8 cellular contexts compared by ENCODE assay signal in the genomic region with DNA sequence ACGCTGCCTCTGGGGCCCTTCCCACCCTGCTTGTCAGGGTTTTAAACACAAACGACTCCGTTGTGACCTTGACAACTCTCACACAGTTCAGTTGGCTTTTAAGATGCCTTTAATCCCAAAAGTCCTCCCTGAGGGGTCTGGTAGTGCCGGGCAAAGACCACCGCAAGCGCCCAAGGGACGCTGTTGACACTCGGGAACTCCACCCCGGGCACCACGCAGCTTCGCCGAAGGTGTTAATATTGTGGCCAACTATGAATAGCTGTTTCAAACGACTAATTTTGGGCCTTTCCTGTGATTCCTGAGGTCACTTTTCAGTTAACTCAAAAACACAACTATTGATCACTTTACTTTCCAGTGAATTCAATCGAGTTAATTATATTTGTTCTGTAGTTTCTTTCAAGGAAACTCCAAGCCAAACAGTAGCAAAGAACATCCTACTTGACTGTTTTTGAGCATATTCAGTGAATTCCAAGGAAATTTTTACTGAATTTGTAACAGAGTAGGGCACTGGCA. TPM values are rescaled to one million over a fixed set of nuclear protein-coding genes. Genes with fewer than 3 reads are reported as not detected.
DNase-seq lines count a peak whose midpoint lies in the region; ATAC-seq lines count a peak whose summit lies in the region.

No MANE protein-coding gene starts in this region.

- H3K4me1 ChIP-seq in GM23248 (ENCODE audit: insufficient read depth) = 0 out of 2 replicates have a peak, but pooled peaks cover 9% of the 10 kb centered on the region
- peaks cover 15% of the 10 kb centered on the region for H3K4me1 ChIP-seq in skeletal muscle satellite cell (ENCODE audit: control insufficient read depth, insufficient read depth, low read length)

- in situ Hi-C loops in GM23248 (cut with MboI) = no loop called here

- H3K36me3 ChIP-seq in GM23248 (ENCODE audit: low read depth) = no peaks in the 10 kb centered on the region
- H3K36me3 ChIP-seq in skeletal muscle satellite cell (ENCODE audit: insufficient read depth, low read length) = peaks cover 3% of the 10 kb centered on the region

- peaks cover 34% of the 10 kb centered on the region for H3K79me2 ChIP-seq in GM23248 (ENCODE audit: insufficient read depth)

- intact Hi-C loops in left ventricle myocardium superior (cut with micrococcal nuclease) = no loop called here

- CTCF ChIA-PET in activated CD4-positive, alpha-beta memory T cell treated with anti-CD3 and anti-CD28 coated beads, Interleukin-2, amount 10 ng/mL, durations not matched to agents 7 days and 5 days (lab: Charles Lee) = interaction anchor here (0.7 to 1.9 kb wide), 6 partner anchors 14 to 285 kb away, joined by 3 to 5 read pairs (median 4); a partner anchor contains a TSS

- POLR2A ChIA-PET in activated CD4-positive, alpha-beta memory T cell treated with anti-CD3 and anti-CD28 coated beads, Interleukin-2, amount 10 ng/mL, durations not matched to agents 7 days and 5 days (lab: Charles Lee) = interaction anchor here (0.7 to 10.8 kb wide), 19 partner anchors 11 to 125 kb away, joined by 3 to 134 read pairs (median 5); a partner anchor contains a TSS

- peaks cover 21% of the 10 kb centered on the region for H3K36me3 Mint-ChIP-seq in activated CD4-positive, alpha-beta memory T cell treated with anti-CD3 and anti-CD28 coated beads, Interleukin-2, amount 10 ng/mL, durations not matched to agents 7 days and 5 days (ENCODE audit: low read depth)

- peak overlapping the region; percentile 96 for H3K27ac ChIP-seq in GM23248

- no peaks in the 10 kb centered on the region for H3K9me3 Mint-ChIP-seq in activated CD4-positive, alpha-beta memory T cell treated with anti-CD3 and anti-CD28 coated beads, Interleukin-2, amount 10 ng/mL, durations not matched to agents 7 days and 5 days

- H3K27me3 Mint-ChIP-seq in activated CD4-positive, alpha-beta memory T cell treated with anti-CD3 and anti-CD28 coated beads, Interleukin-2, amount 10 ng/mL, durations not matched to agents 7 days and 5 days = peaks cover 11% of the 10 kb centered on the region

- peaks cover 21% of the 10 kb centered on the region for H3F3A ChIP-seq in GM23248 (ENCODE audit: insufficient read depth)

- H2AFZ ChIP-seq in GM23248 = peak overlapping the region; percentile 69

- peaks cover 33% of the 10 kb centered on the region for H3K4me1 Mint-ChIP-seq in activated CD4-positive, alpha-beta memory T cell treated with anti-CD3 and anti-CD28 coated beads, Interleukin-2, amount 10 ng/mL, durations not matched to agents 7 days and 5 days

- H3K9me2 ChIP-seq in GM23248 (ENCODE audit: insufficient read depth) = no peaks in the 10 kb centered on the region

- H3K4me3 Mint-ChIP-seq in activated CD4-positive, alpha-beta memory T cell treated with anti-CD3 and anti-CD28 coated beads, Interleukin-2, amount 10 ng/mL, durations not matched to agents 7 days and 5 days = peak overlapping the region; percentile 79

- H3K27me3 ChIP-seq in GM23248 (replicated peaks; ENCODE audit: insufficient read depth) (no peaks in the 10 kb centered on the region), skeletal muscle satellite cell (ENCODE audit: control insufficient read depth, insufficient read depth, low read length) (no peaks in the 10 kb centered on the region)

- H3K9ac ChIP-seq in GM23248 (peak overlapping the region; percentile 92), skeletal muscle satellite cell (ENCODE audit: low read depth, low read length) (peak overlapping the region; percentile 95)

- 2% methylated on average over 14 of the region's 14 CpGs for WGBS in GM23248 (ENCODE audit: low coverage in 1 of 2, low lambda C conversion rate in 2 of 2, missing lambda C conversion rate in 2 of 2), 2 experiments

- peak; percentile 1 for ATAC-seq in left ventricle myocardium superior

- peak overlapping the region; percentile 80 for H3K4me2 ChIP-seq in GM23248 (ENCODE audit: unreplicated experiment)
- H3K4me2 ChIP-seq in skeletal muscle satellite cell (ENCODE audit: low read length) = peak overlapping the region; percentile 79

- DNase-seq in GM23248 (no peak), left ventricle myocardium superior (no peak), NCI-H510A treated with DMSO at 0.1 percent for 48 hours (lab: John Stamatoyannopoulos, UW) (no peak), NCI-H446 (lab: John Stamatoyannopoulos, UW) (no peak), NCI-H1694 treated with DMSO at 0.1 percent for 48 hours (lab: John Stamatoyannopoulos, UW) (no peak)
- DNase-seq in activated CD4-positive, alpha-beta memory T cell treated with anti-CD3 and anti-CD28 coated beads, Interleukin-2, amount 10 ng/mL, durations not matched to agents 7 days and 5 days = no peak
- no peak for DNase-seq in stimulated activated CD8-positive, alpha-beta memory T cell treated with anti-CD3 and anti-CD28 coated beads, Interleukin-4, amount 100 ng/mL, for 48 hours

- H4K20me1 ChIP-seq in GM23248 (ENCODE audit: insufficient read depth) = no peaks in the 10 kb centered on the region

- peak overlapping the region; percentile 86 for H3K27ac Mint-ChIP-seq in activated CD4-positive, alpha-beta memory T cell treated with anti-CD3 and anti-CD28 coated beads, Interleukin-2, amount 10 ng/mL, durations not matched to agents 7 days and 5 days

- H3K4me3 ChIP-seq in GM23248 (peak overlapping the region; percentile 90), skeletal muscle satellite cell (ENCODE audit: low read length) (peak overlapping the region; percentile 90)

- H3K9me3 ChIP-seq in GM23248 (ENCODE audit: low read depth) = no peaks in the 10 kb centered on the region
- no peaks in the 10 kb centered on the region for H3K9me3 ChIP-seq in skeletal muscle satellite cell (replicated peaks; ENCODE audit: low read length)

RNA-seq across cellular contexts. Expression of a gene that starts 1.0 kb away (rescaled TPM):
- total RNA-seq in GM23248 (2014; rRNA removed; shearing (Covaris generic)) = 118 and 129 TPM in 2 replicates
- polyA plus RNA-seq in GM23248 (2016; fragmentation: Nextera tagmentation; extraction: Ambion mirVana) = 48.7 and 49.9 TPM in 2 replicates
- total RNA-seq in activated CD4-positive, alpha-beta memory T cell treated with anti-CD3 and anti-CD28 coated beads, Interleukin-2, amount 10 ng/mL, durations not matched to agents 7 days and 5 days = 100 to 1,000 TPM; 128 to 133 TPM
- 44.3 TPM for total RNA-seq in left ventricle myocardium superior
- 64.7 and 71.0 TPM in 2 replicates for total RNA-seq in skeletal muscle satellite cell (2012; rRNA removed)

RNA-seq across cellular contexts. Expression of a gene that starts 26.1 kb away (rescaled TPM):
- total RNA-seq in GM23248 (2014; rRNA removed; shearing (Covaris generic)) = 6.5 and 6.7 TPM in 2 replicates
- 17.3 and 21.6 TPM in 2 replicates for polyA plus RNA-seq in GM23248 (2016; fragmentation: Nextera tagmentation; extraction: Ambion mirVana)
- 10 to 100 TPM; 12.2 to 16.1 TPM for total RNA-seq in activated CD4-positive, alpha-beta memory T cell treated with anti-CD3 and anti-CD28 coated beads, Interleukin-2, amount 10 ng/mL, durations not matched to agents 7 days and 5 days
- 32.3 TPM for total RNA-seq in left ventricle myocardium superior
- 3.3 and 5.0 TPM in 2 replicates for total RNA-seq in skeletal muscle satellite cell (2012; rRNA removed)
